ENCODE assay signal across 9 cellular contexts in genomic region chr14:81565441-81566290, GRCh38. TPM values are rescaled to one million over a fixed set of nuclear protein-coding genes. Genes with fewer than 3 reads are reported as not detected.
DNase-seq lines count a peak whose midpoint lies in the region; ATAC-seq, FAIRE-seq and TF ChIP-seq lines count a peak whose summit lies in the region.
"Had no signal": no experiment of that assay in that cellular context is flagged by ENCODE, and none has a peak within 500 bp of the region (broad histone marks: within the 10 kb centered on the region; RNA-seq: fewer than 3 reads in every experiment).

No MANE protein-coding gene starts in this region.

- H3K27ac ChIP-seq in HEK293 (ENCODE audit: extremely low read depth, low read depth, low read length), result no peak overlapping the region

- H3K4me1 ChIP-seq in HEK293 (ENCODE audit: control insufficient read depth, insufficient read depth, low read length), result no peaks in the 10 kb centered on the region

- POLR2A ChIA-PET in HEK293 (lab: Yijun Ruan, JAX), result no interaction called here

- no peak overlapping the region for H3K4me3 Mint-ChIP-seq in stimulated activated naive CD8-positive, alpha-beta T cell treated with anti-CD3 and anti-CD28 coated beads, Interleukin-15, amount 100 ng/mL, for 72 hours
- H3K4me3 Mint-ChIP-seq: central memory CD8-positive, alpha-beta T cell had no signal

- H3K36me3 ChIP-seq in HEK293 (ENCODE audit: control insufficient read depth in 2 of 2, insufficient read depth in 1 of 2, low read length in 2 of 2) (no peaks in the 10 kb centered on the region), bronchial epithelial cell (ENCODE audit: control insufficient read depth, insufficient read depth, low read length) (no peaks in the 10 kb centered on the region)

- ATAC-seq in stimulated activated naive CD8-positive, alpha-beta T cell treated with anti-CD3 and anti-CD28 coated beads, Interleukin-15, Interleukin-2, amounts not matched to agents 100 U/mL and 50 U/mL, for 24 hours, result no peak
- ATAC-seq in stimulated activated naive CD8-positive, alpha-beta T cell treated with anti-CD3 and anti-CD28 coated beads, Interleukin-15, amount 100 ng/mL, for 72 hours, result no peak
- no peak for ATAC-seq in GM19035 (IDR thresholded peaks at IDR 0.05; ENCODE audit: unreplicated experiment)

- H3K27me3 Mint-ChIP-seq in stimulated activated naive CD8-positive, alpha-beta T cell treated with anti-CD3 and anti-CD28 coated beads, Interleukin-15, amount 100 ng/mL, for 72 hours, result peaks cover 33% of the 10 kb centered on the region

- no peaks in the 10 kb centered on the region for H3K9me3 Mint-ChIP-seq in stimulated activated naive CD8-positive, alpha-beta T cell treated with anti-CD3 and anti-CD28 coated beads, Interleukin-15, amount 100 ng/mL, for 72 hours
- H3K9me3 Mint-ChIP-seq: central memory CD8-positive, alpha-beta T cell had no signal

- no peaks in the 10 kb centered on the region for H3K9me3 ChIP-seq in HEK293 (ENCODE audit: control insufficient read depth, insufficient read depth, low read depth, low read length)

- no peaks in the 10 kb centered on the region for H3K4me1 Mint-ChIP-seq in stimulated activated naive CD8-positive, alpha-beta T cell treated with anti-CD3 and anti-CD28 coated beads, Interleukin-15, amount 100 ng/mL, for 72 hours
- H3K4me1 Mint-ChIP-seq: central memory CD8-positive, alpha-beta T cell had no signal

- no peak overlapping the region for H3K27ac Mint-ChIP-seq in stimulated activated naive CD8-positive, alpha-beta T cell treated with anti-CD3 and anti-CD28 coated beads, Interleukin-15, amount 100 ng/mL, for 72 hours

- FAIRE-seq in bronchial epithelial cell (lab: Jason Lieb, UNC), result no peak

- no peak overlapping the region for H3K4me3 ChIP-seq in HEK293 (ENCODE audit: low read depth, low read length)
- no peak overlapping the region for H3K4me3 ChIP-seq in bronchial epithelial cell (ENCODE audit: low read depth, low read length)

- CTCF ChIA-PET in HEK293 (lab: Yijun Ruan, JAX), result interaction anchor here (0.6 to 1.9 kb wide), 11 partner anchors 11 to 772 kb away, joined by 3 to 7 read pairs (median 4); no protein-coding TSS in a partner anchor

- peaks cover 2% of the 10 kb centered on the region for H3K27me3 ChIP-seq in bronchial epithelial cell (ENCODE audit: control insufficient read depth, insufficient read depth, low read length)

- TF ChIP-seq CTCF in HEK293 (tag by site-specific recombination; IDR thresholded peaks at IDR 0.05), result no peak
- peak; percentile 51 for TF ChIP-seq CTCF in bronchial epithelial cell (IDR thresholded peaks at IDR 0.05; ENCODE audit: insufficient read depth, low read length, severe bottlenecking)

- peak; percentile 11 for DNase-seq in stimulated activated naive CD8-positive, alpha-beta T cell treated with anti-CD3 and anti-CD28 coated beads, Interleukin-15, Interleukin-2, amounts not matched to agents 100 U/mL and 50 U/mL, for 24 hours
- no peak for DNase-seq in stimulated activated naive CD8-positive, alpha-beta T cell treated with anti-CD3 and anti-CD28 coated beads, Interleukin-15, amount 100 ng/mL, for 72 hours
- DNase-seq in NAMALWA (ENCODE audit: low spot score) (peak; percentile 62), bronchial epithelial cell (ENCODE audit: low read depth) (peak; percentile 54), lung microvascular endothelial cell (ENCODE audit: low read depth in 2 of 2) (peak; percentile 15 to 34), NCI-H187 (lab: John Stamatoyannopoulos, UW) (no peak)

TF ChIP-seq in HEK293, 187 proteins besides CTCF, POLR2A, EP300 and RAD21:
- TF ChIP-seq ZNF654 (tag by site-specific recombination; IDR thresholded peaks at IDR 0.05; ENCODE audit: low read depth) (peak; percentile 57), TSHZ1 (tag by site-specific recombination; IDR thresholded peaks at IDR 0.05; ENCODE audit: borderline replicate concordance) (no peak)
- TF ChIP-seq, protein P1, sequence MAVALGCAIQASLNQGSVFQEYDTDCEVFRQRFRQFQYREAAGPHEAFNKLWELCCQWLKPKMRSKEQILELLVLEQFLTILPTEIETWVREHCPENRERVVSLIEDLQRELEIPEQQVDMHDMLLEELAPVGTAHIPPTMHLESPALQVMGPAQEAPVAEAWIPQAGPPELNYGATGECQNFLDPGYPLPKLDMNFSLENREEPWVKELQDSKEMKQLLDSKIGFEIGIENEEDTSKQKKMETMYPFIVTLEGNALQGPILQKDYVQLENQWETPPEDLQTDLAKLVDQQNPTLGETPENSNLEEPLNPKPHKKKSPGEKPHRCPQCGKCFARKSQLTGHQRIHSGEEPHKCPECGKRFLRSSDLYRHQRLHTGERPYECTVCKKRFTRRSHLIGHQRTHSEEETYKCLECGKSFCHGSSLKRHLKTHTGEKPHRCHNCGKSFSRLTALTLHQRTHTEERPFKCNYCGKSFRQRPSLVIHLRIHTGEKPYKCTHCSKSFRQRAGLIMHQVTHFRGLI (tag by site-specific recombination; IDR thresholded peaks at IDR 0.05), result no peak
- TF ChIP-seq, protein P2, sequence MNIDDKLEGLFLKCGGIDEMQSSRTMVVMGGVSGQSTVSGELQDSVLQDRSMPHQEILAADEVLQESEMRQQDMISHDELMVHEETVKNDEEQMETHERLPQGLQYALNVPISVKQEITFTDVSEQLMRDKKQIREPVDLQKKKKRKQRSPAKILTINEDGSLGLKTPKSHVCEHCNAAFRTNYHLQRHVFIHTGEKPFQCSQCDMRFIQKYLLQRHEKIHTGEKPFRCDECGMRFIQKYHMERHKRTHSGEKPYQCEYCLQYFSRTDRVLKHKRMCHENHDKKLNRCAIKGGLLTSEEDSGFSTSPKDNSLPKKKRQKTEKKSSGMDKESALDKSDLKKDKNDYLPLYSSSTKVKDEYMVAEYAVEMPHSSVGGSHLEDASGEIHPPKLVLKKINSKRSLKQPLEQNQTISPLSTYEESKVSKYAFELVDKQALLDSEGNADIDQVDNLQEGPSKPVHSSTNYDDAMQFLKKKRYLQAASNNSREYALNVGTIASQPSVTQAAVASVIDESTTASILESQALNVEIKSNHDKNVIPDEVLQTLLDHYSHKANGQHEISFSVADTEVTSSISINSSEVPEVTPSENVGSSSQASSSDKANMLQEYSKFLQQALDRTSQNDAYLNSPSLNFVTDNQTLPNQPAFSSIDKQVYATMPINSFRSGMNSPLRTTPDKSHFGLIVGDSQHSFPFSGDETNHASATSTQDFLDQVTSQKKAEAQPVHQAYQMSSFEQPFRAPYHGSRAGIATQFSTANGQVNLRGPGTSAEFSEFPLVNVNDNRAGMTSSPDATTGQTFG (tag by site-specific recombination; IDR thresholded peaks at IDR 0.05; ENCODE audit: borderline replicate concordance), result no peak

RNA-seq across cellular contexts. Expression of gene SEL1L, which starts 32.0 kb away (rescaled TPM):
- 125 and 128 TPM in 2 replicates for total RNA-seq in bronchial epithelial cell
- 44.2 and 63.3 TPM in 2 replicates for total RNA-seq in lung microvascular endothelial cell

Comparison
In these comparisons a context has a peak if more than half of its experiments do, and no peak if none do; other contexts are left out.
1. DNase-seq: peak in stimulated activated naive CD8-positive, alpha-beta T cell treated with anti-CD3 and anti-CD28 coated beads, Interleukin-15, Interleukin-2, amounts not matched to agents 100 U/mL and 50 U/mL, for 24 hours (single experiment), NAMALWA (single experiment), bronchial epithelial cell (single experiment) and lung microvascular endothelial cell (2 of 2); none in stimulated activated naive CD8-positive, alpha-beta T cell treated with anti-CD3 and anti-CD28 coated beads, Interleukin-15, amount 100 ng/mL, for 72 hours (0 of 2) and NCI-H187 (0 of 2).